Comparison of ENCODE assay signal across 8 cellular contexts in the genomic region with DNA sequence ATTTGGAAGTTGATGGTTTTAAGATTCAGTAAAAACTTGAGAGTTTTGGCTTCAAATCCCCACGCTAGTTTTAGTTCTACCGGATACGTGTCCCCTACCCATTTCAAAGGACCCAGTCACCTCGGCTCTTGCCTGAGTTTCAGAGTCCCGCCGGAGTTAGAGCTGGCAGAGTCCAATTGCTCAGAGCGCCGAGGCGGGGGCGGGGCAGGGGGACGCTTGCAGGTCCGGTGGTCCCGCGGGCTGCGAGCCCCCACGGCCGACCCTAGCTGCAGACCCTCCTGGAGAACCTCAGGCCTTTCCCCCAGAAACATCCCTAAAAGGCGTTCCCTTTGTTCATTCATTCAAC. TPM values are rescaled to one million over a fixed set of nuclear protein-coding genes. Genes with fewer than 3 reads are reported as not detected.
DNase-seq lines count a peak whose midpoint lies in the region; ATAC-seq and TF ChIP-seq lines count a peak whose summit lies in the region.

No MANE protein-coding gene starts in this region.

- no peaks in the 10 kb centered on the region for H3K27me3 ChIP-seq in transverse colon

- DNase-seq in NCI-H345 treated with DMSO at 0.1 percent for 48 hours (lab: John Stamatoyannopoulos, UW; ENCODE audit: unreplicated experiment) = peak; percentile 96
- DNase-seq in activated T-cell treated with anti-CD3 and anti-CD28 coated beads, Interleukin-2, amount 50 U/mL, for 24 hours = peak; percentile 70
- no peak for DNase-seq in fibroblast of villous mesenchyme (ENCODE audit: low read depth)
- peak in 35 of 56 donors; percentile 20 to 82 (median 60) for DNase-seq in nucleus accumbens (lab: John Stamatoyannopoulos, UW)
- peak; percentile 52 for DNase-seq in transverse colon
- no peak for DNase-seq in NCI-H2029 treated with DMSO at 0.1 percent for 48 hours (lab: John Stamatoyannopoulos, UW)

- H3K4me3 Mint-ChIP-seq in activated T-cell treated with anti-CD3 and anti-CD28 coated beads, Interleukin-2, amount 50 U/mL, for 24 hours = peak overlapping the region; percentile 93

- peaks cover 31% of the 10 kb centered on the region for H3K36me3 Mint-ChIP-seq in activated T-cell treated with anti-CD3 and anti-CD28 coated beads, Interleukin-2, amount 50 U/mL, for 24 hours (ENCODE audit: low read depth)

- no peaks in the 10 kb centered on the region for H3K9me3 Mint-ChIP-seq in activated T-cell treated with anti-CD3 and anti-CD28 coated beads, Interleukin-2, amount 50 U/mL, for 24 hours

- intact Hi-C loops in transverse colon (cut with DNase I; ENCODE audit: low total_unique reads) = loop anchor here (5.0 kb wide), 1 partner anchor 85 kb away; no protein-coding TSS in a partner anchor

- H3K4me1 Mint-ChIP-seq in activated T-cell treated with anti-CD3 and anti-CD28 coated beads, Interleukin-2, amount 50 U/mL, for 24 hours (ENCODE audit: low read depth) = peaks cover 36% of the 10 kb centered on the region

- TF ChIP-seq CTCF in GM12875 (IDR thresholded peaks at IDR 0.05; ENCODE audit: borderline replicate concordance, insufficient read depth, low read depth, low read length) = no peak
- no peak for TF ChIP-seq CTCF in fibroblast of villous mesenchyme (IDR thresholded peaks at IDR 0.05; ENCODE audit: insufficient read depth, low read depth, low read length)
- no peak for TF ChIP-seq CTCF in transverse colon (IDR thresholded peaks at IDR 0.05)

- ATAC-seq in HG02642 (IDR thresholded peaks at IDR 0.05; ENCODE audit: poor library complexity, unreplicated experiment) = peak; percentile 30

- peak overlapping the region; percentile 97 for H3K27ac Mint-ChIP-seq in activated T-cell treated with anti-CD3 and anti-CD28 coated beads, Interleukin-2, amount 50 U/mL, for 24 hours

- H3K36me3 ChIP-seq in transverse colon = no peaks in the 10 kb centered on the region

- H3K27ac ChIP-seq in transverse colon = peak overlapping the region; percentile 91 to 94 (median 93)

- peak overlapping the region; percentile 74 for H3K4me3 ChIP-seq in GM12875 (ENCODE audit: low read depth, low read length)
- H3K4me3 ChIP-seq in fibroblast of villous mesenchyme (ENCODE audit: low read depth, low read length) = peak overlapping the region; percentile 68
- H3K4me3 ChIP-seq in transverse colon = peak overlapping the region; percentile 49 to 86 (median 60)

- in situ Hi-C loops in transverse colon (cut with MboI; ENCODE audit: low pct_ligation_motif_present in 1 of 4, low pct_unique_long_range_greater_than_20kb in 1 of 4, low sequenced_read_pairs in 3 of 4) = loop anchor here in 1 of 4 donors (25.0 kb wide), 1 partner anchor 95 kb away; no protein-coding TSS in a partner anchor

- no peak for TF ChIP-seq EP300 in transverse colon (IDR thresholded peaks at IDR 0.05; ENCODE audit: low read depth)

- H3K9me3 ChIP-seq in transverse colon = no peaks in the 10 kb centered on the region

- H3K4me1 ChIP-seq in transverse colon = peaks cover 0 to 35% (median 11%) of the 10 kb centered on the region in 4 donors

- H3K27me3 Mint-ChIP-seq in activated T-cell treated with anti-CD3 and anti-CD28 coated beads, Interleukin-2, amount 50 U/mL, for 24 hours = no peaks in the 10 kb centered on the region

- WGBS in transverse colon (ENCODE audit: low coverage in 1 of 2), 2 donors = 0 to 2% methylated on average over 1 to 18 of the region's 18 CpGs

- TF ChIP-seq POLR2A in transverse colon (IDR thresholded peaks at IDR 0.05) = no peak

RNA-seq across cellular contexts. Expression of a gene that starts 0.8 kb away (rescaled TPM):
- 39.3 and 57.9 TPM in 2 replicates for total RNA-seq in fibroblast of villous mesenchyme
- total RNA-seq in transverse colon = 10 to 100 TPM; 16.1 to 47.5 (median 34.7) TPM

RNA-seq across cellular contexts. Expression of a gene that starts 56.3 kb away (rescaled TPM):
- 15.1 and 15.8 TPM in 2 replicates for total RNA-seq in fibroblast of villous mesenchyme
- 10 to 100 TPM; 11.3 to 26.8 (median 25.5) TPM for total RNA-seq in transverse colon

Comparison
In these comparisons a context has a peak if more than half of its experiments do, and no peak if none do; other contexts are left out.
1. DNase-seq: peak in NCI-H345 treated with DMSO at 0.1 percent for 48 hours (single experiment), activated T-cell treated with anti-CD3 and anti-CD28 coated beads, Interleukin-2, amount 50 U/mL, for 24 hours (single experiment), nucleus accumbens (35 of 56) and transverse colon (single experiment); none in fibroblast of villous mesenchyme (single experiment) and NCI-H2029 treated with DMSO at 0.1 percent for 48 hours (single experiment).
2. Peak in every context shown above with its lines, with median percentiles within 50 percentile points of each other: H3K4me3 ChIP-seq.